Comparison of ENCODE assay signal across 19 cellular contexts in genomic region chr12:74129702-74130101, GRCh38.
DNase-seq lines count a peak whose midpoint lies in the region; ATAC-seq, FAIRE-seq and TF ChIP-seq lines count a peak whose summit lies in the region.
"Had no signal": no experiment of that assay in that cellular context is flagged by ENCODE, and none has a peak within 500 bp of the region (broad histone marks: within the 10 kb centered on the region; RNA-seq: fewer than 3 reads in every experiment).

No MANE protein-coding gene starts in this region.

- H4K20me1 ChIP-seq in K562 (replicated peaks; ENCODE audit: control insufficient read depth, insufficient read depth, low read length), result no peaks in the 10 kb centered on the region

- no TSS peak for BruUV-seq in K562 (replicated peaks; lab: Mats Ljungman, UMichigan)

- no peaks in the 10 kb centered on the region for H3K27me3 ChIP-seq in K562 (ENCODE audit: control insufficient read depth in 2 of 2, insufficient read depth in 2 of 2, low read length in 2 of 2)
- H3K27me3 ChIP-seq in CD4-positive, alpha-beta T cell (ENCODE audit: control insufficient read depth, insufficient read depth, low read length), result no peaks in the 10 kb centered on the region
- H3K27me3 ChIP-seq: SJSA1 had no signal

- FAIRE-seq in A549 (lab: Jason Lieb, UNC) (no peak), K562 (lab: Jason Lieb, UNC) (peak; percentile 54), H54 (lab: Jason Lieb, UNC) (no peak)
- FAIRE-seq: GM12892 had no signal

- no peaks in the 10 kb centered on the region for H3K4me1 ChIP-seq in A549
- H3K4me1 ChIP-seq in K562 (replicated peaks in 1 of 2; ENCODE audit: control insufficient read depth in 2 of 2, insufficient read depth in 2 of 2, low read length in 2 of 2), result no peaks in the 10 kb centered on the region
- H3K4me1 ChIP-seq: Caco-2, SJSA1 had no signal

- H3K27ac Mint-ChIP-seq in CD4-positive, alpha-beta T cell, result no peak overlapping the region

- TF ChIP-seq POLR2A in A549 (IDR thresholded peaks at IDR 0.05; ENCODE audit: low read length) (no peak), K562 (conservative IDR thresholded peaks at IDR 0.05) (no peak), GM18505 (IDR thresholded peaks at IDR 0.05; ENCODE audit: borderline replicate concordance, extremely low read depth, insufficient read depth, insufficient read length) (no peak), H54 (IDR thresholded peaks at IDR 0.05; ENCODE audit: low read depth, low read length) (no peak)

- H3K4me3 Mint-ChIP-seq in CD4-positive, alpha-beta T cell, result no peak overlapping the region
- H3K4me3 Mint-ChIP-seq: CD14-positive monocyte had no signal

- no peaks in the 10 kb centered on the region for H3K79me2 ChIP-seq in K562 (ENCODE audit: control insufficient read depth, insufficient read depth, low read length)

- H3K36me3 Mint-ChIP-seq in CD4-positive, alpha-beta T cell (ENCODE audit: low read depth), result no peaks in the 10 kb centered on the region
- H3K36me3 Mint-ChIP-seq: CD14-positive monocyte had no signal

- no peak overlapping the region for H3K27ac ChIP-seq in A549
- H3K27ac ChIP-seq in K562 (ENCODE audit: extremely low read depth, low read depth, low read length), result no peak overlapping the region
- no peak overlapping the region for H3K27ac ChIP-seq in CD4-positive, alpha-beta T cell (ENCODE audit: low read depth, low read length)
- H3K27ac ChIP-seq: KMS-11, SJSA1 had no signal

- TF ChIP-seq CTCF in A549 (IDR thresholded peaks at IDR 0.05) (no peak), K562 (IDR thresholded peaks at IDR 0.05 in 2 of 3, conservative IDR thresholded peaks at IDR 0.05 in 1 of 3; ENCODE audit: insufficient read depth in 2 of 3, low read depth in 1 of 3, low read length in 3 of 3) (no peak)
- no peak for TF ChIP-seq CTCF in CD4-positive, alpha-beta T cell (IDR thresholded peaks at IDR 0.05)

- H3K4me3 ChIP-seq in A549 (no peak overlapping the region), K562 (no peak overlapping the region)
- H3K4me3 ChIP-seq: SJSA1 had no signal

- no peak for DNase-seq in A549 (ENCODE audit: low read depth in 1 of 2, low spot score in 1 of 2)
- peak; percentile 50 for DNase-seq in OCI-M1 (lab: John Stamatoyannopoulos, UW)
- DNase-seq in K562 (ENCODE audit: extremely low read depth in 1 of 4, low spot score in 3 of 4), result no peak
- peak; percentile 41 for DNase-seq in non-pigmented ciliary epithelial cell (ENCODE audit: low read depth)
- DNase-seq in NOMO-1 treated with DMSO at 0.1 percent for 48 hours (lab: John Stamatoyannopoulos, UW; ENCODE audit: unreplicated experiment), result no peak
- DNase-seq in H54 (ENCODE audit: insufficient read length, low spot score), result no peak
- no peak for DNase-seq in CD4-positive, alpha-beta T cell
- DNase-seq: Caco-2, GDM1, GOT3, MM.1S, NCI-H1417 treated with DMSO at 0.1 percent for 48 hours, NCI-H2029 treated with DMSO at 0.1 percent for 48 hours, NCI-H524 had no signal

- ATAC-seq in A549, result no peak
- no peak for ATAC-seq in K562
- no peak for ATAC-seq in GM18505 (IDR thresholded peaks at IDR 0.05; ENCODE audit: unreplicated experiment)
- no peak for ATAC-seq in CD4-positive, alpha-beta T cell (ENCODE audit: poor library complexity)

- CTCF ChIA-PET in A549 (lab: Yijun Ruan, JAX), result no interaction called here
- CTCF ChIA-PET in K562 (lab: Yijun Ruan, JAX; ENCODE audit: low intra/inter-chr PET ratio), result no interaction called here
- CTCF ChIA-PET in CD4-positive, alpha-beta T cell (lab: Charles Lee), result no interaction called here

- WGBS in A549 (ENCODE audit: missing lambda C conversion rate), result 67% methylated on average over 2 of the region's 2 CpGs
- 85% methylated on average over 2 of the region's 2 CpGs for WGBS in K562 (ENCODE audit: insufficient coverage, low coverage, missing lambda C conversion rate)

- H3K9me3 Mint-ChIP-seq in CD4-positive, alpha-beta T cell, result peaks cover 5% of the 10 kb centered on the region

- intact Hi-C loops in K562 (cut with micrococcal nuclease), result no loop called here
- intact Hi-C loops in CD4-positive, alpha-beta T cell (cut with DNase I, micrococcal nuclease), result no loop called here

- H2AFZ ChIP-seq in K562 (ENCODE audit: low read depth, low read length), result no peak overlapping the region

- peaks cover 8% of the 10 kb centered on the region; the same call in 1 of the 3 replicates for H3K9me3 ChIP-seq in A549
- no peaks in the 10 kb centered on the region for H3K9me3 ChIP-seq in K562 (replicated peaks; ENCODE audit: control insufficient read depth, insufficient read depth, low read depth, low read length)
- H3K9me3 ChIP-seq in CD4-positive, alpha-beta T cell (ENCODE audit: control insufficient read depth, low read length), result no peaks in the 10 kb centered on the region
- H3K9me3 ChIP-seq: Caco-2, SJSA1 had no signal

- H3K9ac ChIP-seq in K562 (ENCODE audit: insufficient read depth in 1 of 2, low read depth in 2 of 2, low read length in 2 of 2), result no peak overlapping the region
- H3K9ac ChIP-seq: KMS-11 had no signal

- H3K27me3 Mint-ChIP-seq in CD4-positive, alpha-beta T cell, result no peaks in the 10 kb centered on the region

- H3K9me1 ChIP-seq in K562 (ENCODE audit: control insufficient read depth, insufficient read depth, low read length), result no peaks in the 10 kb centered on the region

- in situ Hi-C loops in K562 (cut with MboI), result no loop called here

- no peak for TF ChIP-seq RAD21 in A549 (conservative IDR thresholded peaks at IDR 0.05 in 1 of 2, IDR thresholded peaks at IDR 0.05 in 1 of 2)
- no peak for TF ChIP-seq RAD21 in K562 (CRISPR knock-in tag; conservative IDR thresholded peaks at IDR 0.05 in 1 of 2, IDR thresholded peaks at IDR 0.05 in 1 of 2)

- POLR2A ChIA-PET in A549 (lab: Yijun Ruan, JAX), result no interaction called here
- POLR2A ChIA-PET in K562 (lab: Yijun Ruan, JAX), result no interaction called here
- POLR2A ChIA-PET in CD4-positive, alpha-beta T cell (lab: Charles Lee), result interaction anchor here (0.6 kb wide), 1 partner anchor 47 kb away, joined by 3 read pairs; no protein-coding TSS in a partner anchor

- H3K36me3 ChIP-seq in K562 (ENCODE audit: control insufficient read depth, insufficient read depth, low read length), result no peaks in the 10 kb centered on the region
- H3K36me3 ChIP-seq: SJSA1 had no signal

- TF ChIP-seq EP300 in A549 (IDR thresholded peaks at IDR 0.05) (no peak), K562 (IDR thresholded peaks at IDR 0.05; ENCODE audit: low read length) (no peak)

- H3K4me2 ChIP-seq in A549, result peak overlapping the region; percentile 36; the same call in 2 of the 3 replicates
- no peak overlapping the region for H3K4me2 ChIP-seq in K562 (ENCODE audit: insufficient read depth, low read length)
- H3K4me2 ChIP-seq: KMS-11 had no signal

- no peaks in the 10 kb centered on the region for H3K4me1 Mint-ChIP-seq in CD4-positive, alpha-beta T cell (ENCODE audit: low read depth)
- H3K4me1 Mint-ChIP-seq: CD14-positive monocyte had no signal

TF ChIP-seq in A549, 52 proteins besides CTCF, POLR2A, EP300 and RAD21:
- TF ChIP-seq TP53 (CRISPR knock-in tag; IDR thresholded peaks at IDR 0.05) (no peak), FOSL2 (IDR thresholded peaks at IDR 0.05) (no peak), FOSL2 (CRISPR knock-in tag; IDR thresholded peaks at IDR 0.05) (no peak), CHD2 (IDR thresholded peaks at IDR 0.05; ENCODE audit: low read length, partially characterized antibody) (no peak), SREBF2 (IDR thresholded peaks at IDR 0.05) (no peak), ATOH8 (CRISPR knock-in tag; IDR thresholded peaks at IDR 0.05; ENCODE audit: low read depth) (no peak), ZNF302 (CRISPR knock-in tag; IDR thresholded peaks at IDR 0.05) (no peak)

TF ChIP-seq in K562, 482 proteins besides CTCF, POLR2A, EP300 and RAD21 (continues in another document):
- TF ChIP-seq ATF7 (IDR thresholded peaks at IDR 0.05), result no peak
- no peak for TF ChIP-seq OTX1 (CRISPR knock-in tag; IDR thresholded peaks at IDR 0.05)
- TF ChIP-seq U2AF2 (optimal IDR thresholded peaks at IDR 0.05; ENCODE audit: low read depth, low read length), result no peak
- TF ChIP-seq CGGBP1 (CRISPR knock-in tag; IDR thresholded peaks at IDR 0.05), result no peak
- no peak for TF ChIP-seq NR4A1 (CRISPR knock-in tag; IDR thresholded peaks at IDR 0.05)
- no peak for TF ChIP-seq NR4A1 (tag; IDR thresholded peaks at IDR 0.05)
- no peak for TF ChIP-seq CREBBP (IDR thresholded peaks at IDR 0.05; ENCODE audit: low read depth, low read length)
- no peak for TF ChIP-seq THRAP3 (IDR thresholded peaks at IDR 0.05; ENCODE audit: borderline replicate concordance)
- no peak for TF ChIP-seq ZNF398 (CRISPR knock-in tag; IDR thresholded peaks at IDR 0.05)
- TF ChIP-seq SLC30A9 (CRISPR knock-in tag; IDR thresholded peaks at IDR 0.05), result no peak
- no peak for TF ChIP-seq POU5F1 (IDR thresholded peaks at IDR 0.05; ENCODE audit: borderline replicate concordance, low read depth, low read length, partially characterized antibody)
- no peak for TF ChIP-seq DNMT1 (IDR thresholded peaks at IDR 0.05)
- TF ChIP-seq MITF (IDR thresholded peaks at IDR 0.05), result no peak

Comparison
In these comparisons a context has a peak if more than half of its experiments do, and no peak if none do; other contexts are left out.
1. DNase-seq: peak in OCI-M1 (single experiment) and non-pigmented ciliary epithelial cell (single experiment); none in A549 (0 of 2), K562 (0 of 4), NOMO-1 treated with DMSO at 0.1 percent for 48 hours (single experiment), H54 (single experiment) and CD4-positive, alpha-beta T cell (0 of 10).